1 cellular context compared by ENCODE assay signal in genomic region chr2:100211517-100211916, GRCh38.
TF ChIP-seq lines count a peak whose summit lies in the region.

No MANE protein-coding gene starts in this region.

TF ChIP-seq in K562, 482 proteins besides CTCF, POLR2A, EP300 and RAD21:
- TF ChIP-seq CEBPB (tag; IDR thresholded peaks at IDR 0.05) (peak; percentile 49; the same call in 1 of the 2 replicates), CEBPG (CRISPR knock-in tag; IDR thresholded peaks at IDR 0.05) (no peak), CEBPG (tag; conservative IDR thresholded peaks at IDR 0.05 in 1 of 2, IDR thresholded peaks at IDR 0.05 in 1 of 2) (peak; percentile 70 to 76), U2AF2 (optimal IDR thresholded peaks at IDR 0.05; ENCODE audit: low read depth, low read length) (no peak)
TF ChIP-seq in K562: peak in this region for 2.
